ENCODE assay signal across 25 cellular contexts in genomic region chr1:51498924-51499323, GRCh38.
"Had no signal": no experiment of that assay in that cellular context is flagged by ENCODE, and none has a peak within 500 bp of the region (broad histone marks: within the 10 kb centered on the region; RNA-seq: fewer than 3 reads in every experiment).

No MANE protein-coding gene starts in this region.

- H3K4me1 ChIP-seq: breast epithelium, prostate gland had no signal

- H3K27ac ChIP-seq: breast epithelium, colonic mucosa, dorsolateral prefrontal cortex, left lung, ovary, prostate gland, right atrium auricular region, stomach, suprapubic skin, tibial nerve had no signal

- ATAC-seq: activated CD8-positive, alpha-beta memory T cell treated with anti-CD3 and anti-CD28 coated beads, Interleukin-2, amount 10 ng/mL, durations not matched to agents 7 days and 5 days; activated CD8-positive, alpha-beta T cell treated with anti-CD3 and anti-CD28 coated beads for 36 hours; activated naive CD4-positive, alpha-beta T cell treated with anti-CD3 and anti-CD28 coated beads, Interleukin-2, amount 50 U/mL, for 72 hours; effector memory CD8-positive, alpha-beta T cell; esophagus mucosa; left lung; naive thymus-derived CD4-positive, alpha-beta T cell had no signal

- H3K27me3 ChIP-seq: breast epithelium, colonic mucosa, dorsolateral prefrontal cortex, left lung, ovary, right atrium auricular region, stomach, suprapubic skin, tibial nerve had no signal

- H3K36me3 ChIP-seq: breast epithelium, colonic mucosa, ovary, prostate gland had no signal

- H3K9me3 ChIP-seq: breast epithelium, colonic mucosa, left lung, ovary, prostate gland, right atrium auricular region, stomach, suprapubic skin, tibial nerve had no signal

- DNase-seq: activated CD4-positive, alpha-beta T cell treated with anti-CD3 and anti-CD28 coated beads, Interleukin-2, amount 10 ng/mL, durations not matched to agents 24 days and 14 days; activated CD8-positive, alpha-beta memory T cell treated with anti-CD3 and anti-CD28 coated beads, Interleukin-2, amount 10 ng/mL, durations not matched to agents 7 days and 5 days; activated CD8-positive, alpha-beta T cell treated with anti-CD3 and anti-CD28 coated beads for 36 hours; activated T-cell treated with anti-CD3 and anti-CD28 coated beads for 4 hours; amniotic stem cell; colonic mucosa; dorsolateral prefrontal cortex; effector memory CD8-positive, alpha-beta T cell; foreskin melanocyte; immature natural killer cell; left lung; naive thymus-derived CD4-positive, alpha-beta T cell; ovary; stimulated activated CD4-positive, alpha-beta T cell treated with anti-CD3 and anti-CD28 coated beads, Interleukin-4, amount 100 ng/mL, for 4 hours; stomach; T1000 had no signal

- H3K4me3 ChIP-seq: breast epithelium, colonic mucosa, dorsolateral prefrontal cortex, left lung, lung, ovary, prostate gland, right atrium auricular region, stomach, suprapubic skin, tibial nerve had no signal

- FAIRE-seq: endothelial cell of umbilical vein had no signal
